Comparison of ENCODE assay signal across 8 cellular contexts in the genomic region with DNA sequence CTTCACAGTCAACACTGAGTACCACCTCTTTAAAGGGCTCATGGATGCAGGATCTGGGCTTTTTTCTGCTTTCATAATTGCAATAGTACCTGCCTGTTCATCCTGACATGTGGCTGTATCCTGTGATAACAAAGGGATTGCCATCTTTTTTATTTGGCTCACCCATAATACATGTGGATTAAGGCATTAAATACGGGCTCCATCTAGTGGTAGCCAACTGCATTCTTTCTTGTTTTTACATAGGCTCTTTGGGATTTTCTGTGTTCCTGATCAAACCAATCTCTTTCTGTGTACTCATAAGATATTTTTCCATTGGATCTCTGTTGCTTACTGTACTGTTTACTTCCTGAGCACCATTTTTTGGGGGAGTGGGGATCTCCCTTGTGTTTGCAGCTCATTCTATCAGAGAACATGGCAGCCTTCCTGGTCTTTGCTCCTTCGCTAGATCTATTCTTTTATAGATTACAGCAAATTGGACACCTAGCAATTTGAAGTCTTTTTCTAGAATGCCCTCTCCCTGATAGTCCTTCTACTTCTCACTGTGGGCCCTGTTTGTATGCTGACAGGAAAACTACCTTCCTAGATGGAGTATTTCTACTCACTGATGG.
DNase-seq lines count a peak whose midpoint lies in the region; ATAC-seq and TF ChIP-seq lines count a peak whose summit lies in the region.

No MANE protein-coding gene starts in this region.

- TF ChIP-seq POLR2A in GM18505 (IDR thresholded peaks at IDR 0.05; ENCODE audit: borderline replicate concordance, extremely low read depth, insufficient read depth, insufficient read length): no peak

- H3K4me1 Mint-ChIP-seq in HFFc6 (ENCODE audit: low read depth): no peaks in the 10 kb centered on the region

- ATAC-seq in GM18505 (IDR thresholded peaks at IDR 0.05; ENCODE audit: unreplicated experiment) (no peak), GM19463 (IDR thresholded peaks at IDR 0.05; ENCODE audit: unreplicated experiment) (no peak), GM21515 (IDR thresholded peaks at IDR 0.05; ENCODE audit: unreplicated experiment) (no peak)

- H3K27me3 Mint-ChIP-seq in HFFc6 (ENCODE audit: insufficient read depth): no peaks in the 10 kb centered on the region

- no peak overlapping the region for H3K4me3 Mint-ChIP-seq in HFFc6

- no peak overlapping the region for H3K27ac Mint-ChIP-seq in HFFc6

- no peaks in the 10 kb centered on the region for H3K36me3 Mint-ChIP-seq in HFFc6 (ENCODE audit: low read depth)

- DNase-seq in COR-L47 (lab: John Stamatoyannopoulos, UW) (peak; percentile 32), HFFc6 (peak; percentile 20), NCI-H345 (lab: John Stamatoyannopoulos, UW) (peak; percentile 42), T47D (ENCODE audit: low read depth in 1 of 2, low spot score in 1 of 2) (peak; percentile 43 to 80), medulla oblongata (ENCODE audit: extremely low spot score) (peak; percentile 73)

- H3K9me3 Mint-ChIP-seq in HFFc6: peaks cover 27% of the 10 kb centered on the region; the same call in 1 of the 2 replicates

- in situ Hi-C loops in T47D (cut with HindIII; ENCODE audit: low pct_unique_long_range_greater_than_20kb, low sequenced_read_pairs): no loop called here

- TF ChIP-seq CTCF in HFFc6 (IDR thresholded peaks at IDR 0.05): peak; percentile 72

Comparison
In these comparisons a context has a peak if more than half of its experiments do, and no peak if none do; other contexts are left out.
1. DNase-seq: peak in every context shown above with its lines; median percentile 73 in medulla oblongata; 62 in T47D; 42 in NCI-H345; 32 in COR-L47; 20 in HFFc6.